In genomic region chr6:150894935-150895686, GRCh38 we compare ENCODE assay signal across 9 cellular contexts. TPM values are rescaled to one million over a fixed set of nuclear protein-coding genes. Genes with fewer than 3 reads are reported as not detected.
DNase-seq lines count a peak whose midpoint lies in the region; ATAC-seq, FAIRE-seq and TF ChIP-seq lines count a peak whose summit lies in the region.
"Had no signal": no experiment of that assay in that cellular context is flagged by ENCODE, and none has a peak within 500 bp of the region (broad histone marks: within the 10 kb centered on the region; RNA-seq: fewer than 3 reads in every experiment).

No MANE protein-coding gene starts in this region.

- peaks cover 7% of the 10 kb centered on the region for H3K36me3 Mint-ChIP-seq in neural progenitor cell

- no peak overlapping the region for H3K27ac Mint-ChIP-seq in neural progenitor cell

- FAIRE-seq in H54 (lab: Jason Lieb, UNC), result no peak
- FAIRE-seq: TTC549 had no signal

- no peak for TF ChIP-seq POLR2A in H54 (IDR thresholded peaks at IDR 0.05; ENCODE audit: low read depth, low read length)

- H3K9me3 Mint-ChIP-seq in neural progenitor cell, result no peaks in the 10 kb centered on the region

- ATAC-seq in HG02798 (IDR thresholded peaks at IDR 0.05; ENCODE audit: poor library complexity, unreplicated experiment), result peak; percentile 63

- no peaks in the 10 kb centered on the region for H3K4me1 ChIP-seq in neural progenitor cell

- H3K27me3 ChIP-seq in neural progenitor cell, result no peaks in the 10 kb centered on the region

- no peak overlapping the region for H2AFZ ChIP-seq in neural progenitor cell (replicated peaks)

- H3K27me3 Mint-ChIP-seq in neural progenitor cell (ENCODE audit: insufficient read depth, low read depth), result no peaks in the 10 kb centered on the region

- no peaks in the 10 kb centered on the region for H3K9me3 ChIP-seq in neural progenitor cell (ENCODE audit: low read depth)

- H3K4me2 ChIP-seq in neural progenitor cell, result no peak overlapping the region

- no peaks in the 10 kb centered on the region for H3F3A ChIP-seq in neural progenitor cell (ENCODE audit: low read depth)

- no peaks in the 10 kb centered on the region for H3K4me1 Mint-ChIP-seq in neural progenitor cell

- no peak overlapping the region for H3K4me3 ChIP-seq in neural progenitor cell

- no peaks in the 10 kb centered on the region for H4K20me1 ChIP-seq in neural progenitor cell (ENCODE audit: low read depth)

- TF ChIP-seq CTCF in neural progenitor cell (IDR thresholded peaks at IDR 0.05), result no peak

- H3K9ac ChIP-seq in neural progenitor cell, result no peak overlapping the region

- no peak overlapping the region for H3K27ac ChIP-seq in neural progenitor cell

- H3K36me3 ChIP-seq in neural progenitor cell, result no peaks in the 10 kb centered on the region

- H3K4me3 Mint-ChIP-seq in neural progenitor cell, result no peak overlapping the region

- DNase-seq in activated CD4-positive, CD25-positive, alpha-beta regulatory T cell treated with anti-CD3 and anti-CD28 coated beads, Interleukin-2, amount 50 U/mL, for 16 hours (ENCODE audit: low read depth, low spot score), result peak; percentile 5
- DNase-seq in activated CD4-positive, CD25-positive, alpha-beta regulatory T cell (lab: John Stamatoyannopoulos, UW), result no peak
- DNase-seq in NCI-H524 treated with DMSO at 0.1 percent for 48 hours (lab: John Stamatoyannopoulos, UW) (peak; percentile 63), brain pericyte (ENCODE audit: low read depth, low spot score) (peak; percentile 27), neural progenitor cell (ENCODE audit: low spot score) (peak; percentile 13), H54 (ENCODE audit: insufficient read length, low spot score) (no peak), hippocampal formation (lab: John Stamatoyannopoulos, UW) (no peak)

- no peaks in the 10 kb centered on the region for H3K79me2 ChIP-seq in neural progenitor cell (ENCODE audit: low read depth)

RNA-seq across cellular contexts. Expression of gene MTHFD1L, which starts 29.6 kb away (rescaled TPM):
- 26.3 and 32.5 TPM in 2 replicates for total RNA-seq in neural progenitor cell (ENCODE audit: low replicate concordance)

Comparison
In these comparisons a context has a peak if more than half of its experiments do, and no peak if none do; other contexts are left out.
1. DNase-seq: peak in activated CD4-positive, CD25-positive, alpha-beta regulatory T cell treated with anti-CD3 and anti-CD28 coated beads, Interleukin-2, amount 50 U/mL, for 16 hours (single experiment), NCI-H524 treated with DMSO at 0.1 percent for 48 hours (single experiment), brain pericyte (single experiment) and neural progenitor cell (single experiment); none in activated CD4-positive, CD25-positive, alpha-beta regulatory T cell (0 of 4), H54 (single experiment) and hippocampal formation (0 of 2).